8 cellular contexts compared by ENCODE assay signal in genomic region chrX:65034292-65034640, GRCh38. TPM values are rescaled to one million over a fixed set of nuclear protein-coding genes. Genes with fewer than 3 reads are reported as not detected.
A peak's percentile ranks its signal among the peaks of the same experiment; 100 is the strongest.
DNase-seq lines count a peak whose midpoint lies in the region; ATAC-seq and TF ChIP-seq lines count a peak whose summit lies in the region.

No MANE protein-coding gene starts in this region.

- ATAC-seq in HG03439 (IDR thresholded peaks at IDR 0.05; ENCODE audit: unreplicated experiment) (peak; percentile 4), HG03342 (IDR thresholded peaks at IDR 0.05; ENCODE audit: unreplicated experiment) (no peak), HG03521 (IDR thresholded peaks at IDR 0.05; ENCODE audit: unreplicated experiment) (no peak)
- peak in 1 of 2 donors; percentile 1 for ATAC-seq in naive thymus-derived CD8-positive, alpha-beta T cell

- H3K27me3 ChIP-seq in dorsolateral prefrontal cortex (peaks cover 0 to 53% (median 3%) of the 10 kb centered on the region in 45 donors), WERI-Rb-1 (ENCODE audit: insufficient read depth, low read depth, severe bottlenecking) (peaks cover 47% of the 10 kb centered on the region)

- peaks cover 13 to 33% (median 18%) of the 10 kb centered on the region in 4 donors for H3K4me1 Mint-ChIP-seq in naive thymus-derived CD8-positive, alpha-beta T cell

- peak overlapping the region; percentile 43 to 77 (median 65) for H3K4me3 ChIP-seq in dorsolateral prefrontal cortex
- no peak overlapping the region for H3K4me3 ChIP-seq in WERI-Rb-1 (ENCODE audit: low read depth, low read length)

- intact Hi-C loops in dorsolateral prefrontal cortex (cut with DNase I), result loop anchor here (2.0 to 10.0 kb wide), 3 partner anchors 57 to 491 kb away; partner anchors contain the start of gene ZC4H2 (in 2 of the 2)

- H3K4me3 Mint-ChIP-seq in naive thymus-derived CD8-positive, alpha-beta T cell, result peak overlapping the region; percentile 87 to 96 (median 92)

- H3K27me3 Mint-ChIP-seq in naive thymus-derived CD8-positive, alpha-beta T cell, result peaks cover 0 to 2% (median 0%) of the 10 kb centered on the region in 5 donors

- peak; percentile 4 for DNase-seq in AG08396 (ENCODE audit: low spot score)
- no peak for DNase-seq in dorsolateral prefrontal cortex
- no peak for DNase-seq in naive thymus-derived CD8-positive, alpha-beta T cell
- no peak for DNase-seq in NCI-H345 treated with DMSO at 0.1 percent for 48 hours (lab: John Stamatoyannopoulos, UW; ENCODE audit: unreplicated experiment)
- DNase-seq in WERI-Rb-1, result no peak

- POLR2A ChIA-PET in naive thymus-derived CD8-positive, alpha-beta T cell (lab: Charles Lee), result interaction anchor here (0.7 to 1.2 kb wide), 4 partner anchors 58 to 279 kb away, joined by 3 to 6 read pairs (median 4); partner anchors contain the start of gene ZC4H2

- H3K9me3 Mint-ChIP-seq in naive thymus-derived CD8-positive, alpha-beta T cell, result peaks cover 0 to 3% (median 0%) of the 10 kb centered on the region in 9 donors

- H3K9me3 ChIP-seq in WERI-Rb-1 (ENCODE audit: severe bottlenecking), result no peaks in the 10 kb centered on the region

- no peak for TF ChIP-seq CTCF in dorsolateral prefrontal cortex (IDR thresholded peaks at IDR 0.05 in 54 of 56, conservative IDR thresholded peaks at IDR 0.05 in 2 of 56; ENCODE audit: low read depth in 1 of 56, partially characterized antibody in 56 of 56)
- TF ChIP-seq CTCF in WERI-Rb-1 (IDR thresholded peaks at IDR 0.05; ENCODE audit: low read depth, low read length), result no peak

- H3K36me3 ChIP-seq in WERI-Rb-1, result no peaks in the 10 kb centered on the region

- H3K36me3 Mint-ChIP-seq in naive thymus-derived CD8-positive, alpha-beta T cell, result peaks cover 0 to 6% (median 0%) of the 10 kb centered on the region in 3 donors

- H3K27ac ChIP-seq in dorsolateral prefrontal cortex (peak overlapping the region in 48 of 59 donors; percentile 26 to 89 (median 76)), WERI-Rb-1 (no peak overlapping the region)

- peak overlapping the region; percentile 91 to 99 (median 98) for H3K27ac Mint-ChIP-seq in naive thymus-derived CD8-positive, alpha-beta T cell

RNA-seq across cellular contexts. Expression of gene ZC3H12B, which starts 0.4 kb away (rescaled TPM):
- total RNA-seq in dorsolateral prefrontal cortex, result 10 to 100 TPM in 119 of 120 experiments, 1 to 10 TPM in 1; 8.5 to 27.0 (median 17.3) TPM
- total RNA-seq in naive thymus-derived CD8-positive, alpha-beta T cell, result 1 to 10 TPM; 6.6 to 7.6 TPM
- polyA plus RNA-seq in naive thymus-derived CD8-positive, alpha-beta T cell, result under 1 TPM; 0.26 to 0.96 (median 0.50) TPM

RNA-seq across cellular contexts. Expression of gene ZC4H2, which starts 58.0 kb away (rescaled TPM):
- total RNA-seq in dorsolateral prefrontal cortex, result 10 to 100 TPM in 119 of 120 experiments, 1 to 10 TPM in 1; 8.4 to 29.1 (median 18.6) TPM
- 10 to 100 TPM; 12.9 to 18.3 TPM for total RNA-seq in naive thymus-derived CD8-positive, alpha-beta T cell
- 10 to 100 TPM in 2 of 3 donors, 1 to 10 TPM in 1; 8.7 to 12.6 (median 10.4) TPM for polyA plus RNA-seq in naive thymus-derived CD8-positive, alpha-beta T cell
